1 cellular context compared by ENCODE assay signal in genomic region chr2:15801439-15801838, GRCh38.
TF ChIP-seq lines count a peak whose summit lies in the region.

No MANE protein-coding gene starts in this region.

TF ChIP-seq in H1, 55 proteins besides CTCF, POLR2A, EP300 and RAD21 (continued from another document):
- no peak for TF ChIP-seq MAFK (IDR thresholded peaks at IDR 0.05; ENCODE audit: low read depth, low read length)
- TF ChIP-seq EZH2 (IDR thresholded peaks at IDR 0.05; ENCODE audit: low read depth, low read length, severe bottlenecking) = no peak
- no peak for TF ChIP-seq SAP30 (IDR thresholded peaks at IDR 0.05; ENCODE audit: insufficient read depth, insufficient replicate concordance, low read length)
